Comparison of ENCODE assay signal across 9 cellular contexts in genomic region chr20:3248167-3248992, GRCh38. TPM values are rescaled to one million over a fixed set of nuclear protein-coding genes. Genes with fewer than 3 reads are reported as not detected.
DNase-seq lines count a peak whose midpoint lies in the region; ATAC-seq and TF ChIP-seq lines count a peak whose summit lies in the region.
"Had no signal": no experiment of that assay in that cellular context is flagged by ENCODE, and none has a peak within 500 bp of the region (broad histone marks: within the 10 kb centered on the region; RNA-seq: fewer than 3 reads in every experiment).

No MANE protein-coding gene starts in this region.

- peak; percentile 52 for ATAC-seq in stimulated activated effector memory CD8-positive, alpha-beta T cell treated with anti-CD3 and anti-CD28 coated beads, Interleukin-12 subunit alpha, Interleukin-12 subunit beta, amount 100 ng/mL, for 72 hours
- ATAC-seq in GM18517 (IDR thresholded peaks at IDR 0.05; ENCODE audit: unreplicated experiment) = no peak

- peaks cover 25% of the 10 kb centered on the region for H3K4me1 ChIP-seq in left ventricle myocardium inferior

- peak; percentile 16 for DNase-seq in SIG-M5 treated with dmso at 0.1 percent for 504 hours (lab: John Stamatoyannopoulos, UW; ENCODE audit: unreplicated experiment)
- DNase-seq in SIG-M5 (lab: John Stamatoyannopoulos, UW) = no peak
- DNase-seq in activated CD4-positive, alpha-beta T cell treated with anti-CD3 and anti-CD28 coated beads, Interleukin-2, amount 50 U/mL, for 1 hour = peak; percentile 5
- DNase-seq in left ventricle myocardium inferior = peak; percentile 39
- DNase-seq in stimulated activated effector memory CD8-positive, alpha-beta T cell treated with anti-CD3 and anti-CD28 coated beads, Interleukin-12 subunit alpha, Interleukin-12 subunit beta, amount 100 ng/mL, for 72 hours (ENCODE audit: low spot score in 2 of 2) = peak in 1 of 2 donors; percentile 62
- DNase-seq in HK-2 (ENCODE audit: unreplicated experiment) = no peak
- DNase-seq in stimulated activated CD4-positive, alpha-beta T cell treated with anti-CD3 and anti-CD28 coated beads, Interleukin-4, amount 100 ng/mL, for 24 hours = no peak

- H3K9me3 ChIP-seq in left ventricle myocardium inferior (replicated peaks) = no peaks in the 10 kb centered on the region
- H3K9me3 ChIP-seq: SJSA1 had no signal

- TF ChIP-seq CTCF in left ventricle myocardium inferior (IDR thresholded peaks at IDR 0.05; ENCODE audit: borderline replicate concordance) = peak; percentile 9

- H3K4me3 Mint-ChIP-seq in stimulated activated effector memory CD8-positive, alpha-beta T cell treated with anti-CD3 and anti-CD28 coated beads, Interleukin-12 subunit alpha, Interleukin-12 subunit beta, amount 100 ng/mL, for 72 hours = peak overlapping the region; percentile 29

- H3K36me3 ChIP-seq in left ventricle myocardium inferior = peaks cover 29% of the 10 kb centered on the region

- intact Hi-C loops in left ventricle myocardium inferior (cut with micrococcal nuclease) = no loop called here

- no peaks in the 10 kb centered on the region for H3K36me3 Mint-ChIP-seq in stimulated activated effector memory CD8-positive, alpha-beta T cell treated with anti-CD3 and anti-CD28 coated beads, Interleukin-12 subunit alpha, Interleukin-12 subunit beta, amount 100 ng/mL, for 72 hours

- H3K4me1 Mint-ChIP-seq in stimulated activated effector memory CD8-positive, alpha-beta T cell treated with anti-CD3 and anti-CD28 coated beads, Interleukin-12 subunit alpha, Interleukin-12 subunit beta, amount 100 ng/mL, for 72 hours = no peaks in the 10 kb centered on the region

- no peak overlapping the region for H3K27ac ChIP-seq in left ventricle myocardium inferior (replicated peaks)
- H3K27ac ChIP-seq: SJSA1 had no signal

- no peaks in the 10 kb centered on the region for H3K27me3 ChIP-seq in left ventricle myocardium inferior (ENCODE audit: low read depth)

- no peaks in the 10 kb centered on the region for H3K9me3 Mint-ChIP-seq in stimulated activated effector memory CD8-positive, alpha-beta T cell treated with anti-CD3 and anti-CD28 coated beads, Interleukin-12 subunit alpha, Interleukin-12 subunit beta, amount 100 ng/mL, for 72 hours

- no peak overlapping the region for H3K27ac Mint-ChIP-seq in stimulated activated effector memory CD8-positive, alpha-beta T cell treated with anti-CD3 and anti-CD28 coated beads, Interleukin-12 subunit alpha, Interleukin-12 subunit beta, amount 100 ng/mL, for 72 hours

- H3K4me3 ChIP-seq in left ventricle myocardium inferior = peak overlapping the region; percentile 50
- H3K4me3 ChIP-seq: SJSA1 had no signal

RNA-seq across cellular contexts. Expression of gene SLC4A11, which starts 9.4 kb away (rescaled TPM):
- 0.11 TPM for total RNA-seq in left ventricle myocardium inferior

RNA-seq across cellular contexts. Expression of gene ITPA, which starts 39.1 kb away (rescaled TPM):
- total RNA-seq in left ventricle myocardium inferior = 17.2 TPM

RNA-seq across cellular contexts. Expression of gene DDRGK1, which starts 43.9 kb away (rescaled TPM):
- total RNA-seq in left ventricle myocardium inferior = 30.0 TPM

Comparison
In these comparisons a context has a peak if more than half of its experiments do, and no peak if none do; other contexts are left out.
1. DNase-seq: peak in SIG-M5 treated with dmso at 0.1 percent for 504 hours (single experiment), activated CD4-positive, alpha-beta T cell treated with anti-CD3 and anti-CD28 coated beads, Interleukin-2, amount 50 U/mL, for 1 hour (single experiment) and left ventricle myocardium inferior (single experiment); none in SIG-M5 (single experiment), HK-2 (single experiment) and stimulated activated CD4-positive, alpha-beta T cell treated with anti-CD3 and anti-CD28 coated beads, Interleukin-4, amount 100 ng/mL, for 24 hours (single experiment).